In genomic region chr6:146028250-146028789, GRCh38 we compare ENCODE assay signal across 8 cellular contexts. TPM values are rescaled to one million over a fixed set of nuclear protein-coding genes. Genes with fewer than 3 reads are reported as not detected.
DNase-seq lines count a peak whose midpoint lies in the region; ATAC-seq and TF ChIP-seq lines count a peak whose summit lies in the region.

No MANE protein-coding gene starts in this region.

- H3K9me3 Mint-ChIP-seq in activated CD8-positive, alpha-beta T cell treated with anti-CD3 and anti-CD28 coated beads for 36 hours = peaks cover 2% of the 10 kb centered on the region
- peaks cover 3% of the 10 kb centered on the region for H3K9me3 Mint-ChIP-seq in natural killer cell treated with Interleukin-12 subunit alpha and Interleukin-12 subunit beta and Interleukin-15 and Interleukin-18, amount 100 ng/mL, for 72 hours

- intact Hi-C loops in activated CD8-positive, alpha-beta T cell treated with anti-CD3 and anti-CD28 coated beads for 36 hours (cut with micrococcal nuclease) = no loop called here

- no peaks in the 10 kb centered on the region for H3K79me2 ChIP-seq in ACC112 (ENCODE audit: control insufficient read depth, insufficient read depth, low read length, unreplicated experiment)

- H3K4me3 Mint-ChIP-seq in activated CD8-positive, alpha-beta T cell treated with anti-CD3 and anti-CD28 coated beads for 36 hours = no peak overlapping the region
- no peak overlapping the region for H3K4me3 Mint-ChIP-seq in natural killer cell treated with Interleukin-12 subunit alpha and Interleukin-12 subunit beta and Interleukin-15 and Interleukin-18, amount 100 ng/mL, for 72 hours

- peak in 57 of 76 experiments; percentile 5 to 75 (median 45) for DNase-seq in HUDEP-2 (lab: John Stamatoyannopoulos, UW; ENCODE audit: unreplicated experiment in 76 of 76)
- peak; percentile 47 for DNase-seq in activated CD8-positive, alpha-beta T cell treated with anti-CD3 and anti-CD28 coated beads for 36 hours
- DNase-seq in fibroblast of peridontal ligament (ENCODE audit: extremely low read depth) = peak; percentile 37
- no peak for DNase-seq in natural killer cell treated with Interleukin-12 subunit alpha and Interleukin-12 subunit beta and Interleukin-15 and Interleukin-18, amount 100 ng/mL, for 72 hours (ENCODE audit: low spot score)
- DNase-seq in NCI-H526 (lab: John Stamatoyannopoulos, UW) = no peak
- DNase-seq in OCI-M2 (lab: John Stamatoyannopoulos, UW; ENCODE audit: unreplicated experiment) = no peak

- no peak overlapping the region for H3K27ac ChIP-seq in ACC112 (ENCODE audit: low read depth, low read length)

- peaks cover 6% of the 10 kb centered on the region for H3K4me1 Mint-ChIP-seq in activated CD8-positive, alpha-beta T cell treated with anti-CD3 and anti-CD28 coated beads for 36 hours (ENCODE audit: low read depth)
- no peaks in the 10 kb centered on the region for H3K4me1 Mint-ChIP-seq in natural killer cell treated with Interleukin-12 subunit alpha and Interleukin-12 subunit beta and Interleukin-15 and Interleukin-18, amount 100 ng/mL, for 72 hours (ENCODE audit: low read depth in 2 of 2)

- ATAC-seq in GM19035 (IDR thresholded peaks at IDR 0.05; ENCODE audit: unreplicated experiment) = peak; percentile 73
- ATAC-seq in activated CD8-positive, alpha-beta T cell treated with anti-CD3 and anti-CD28 coated beads for 36 hours = peak; percentile 56
- peak; percentile 20 to 51 for ATAC-seq in natural killer cell treated with Interleukin-12 subunit alpha and Interleukin-12 subunit beta and Interleukin-15 and Interleukin-18, amount 100 ng/mL, for 72 hours

- CTCF ChIA-PET in activated CD8-positive, alpha-beta T cell treated with anti-CD3 and anti-CD28 coated beads for 36 hours (lab: Charles Lee) = interaction anchor here (1.0 kb wide), 1 partner anchor 9 kb away, joined by 3 read pairs; no protein-coding TSS in a partner anchor

- H3K36me3 Mint-ChIP-seq in activated CD8-positive, alpha-beta T cell treated with anti-CD3 and anti-CD28 coated beads for 36 hours (ENCODE audit: low read depth) = no peaks in the 10 kb centered on the region
- no peaks in the 10 kb centered on the region for H3K36me3 Mint-ChIP-seq in natural killer cell treated with Interleukin-12 subunit alpha and Interleukin-12 subunit beta and Interleukin-15 and Interleukin-18, amount 100 ng/mL, for 72 hours

- peak overlapping the region; percentile 30; the same call in 1 of the 2 replicates for H3K4me3 ChIP-seq in ACC112 (ENCODE audit: low read depth, low read length)

- H3K4me1 ChIP-seq in ACC112 (ENCODE audit: control insufficient read depth, insufficient read depth, low read length, unreplicated experiment) = no peaks in the 10 kb centered on the region

- POLR2A ChIA-PET in activated CD8-positive, alpha-beta T cell treated with anti-CD3 and anti-CD28 coated beads for 36 hours (lab: Charles Lee) = interaction anchor here (0.7 kb wide), 1 partner anchor 73 kb away, joined by 3 read pairs; no protein-coding TSS in a partner anchor

- TF ChIP-seq CTCF in activated CD8-positive, alpha-beta T cell treated with anti-CD3 and anti-CD28 coated beads for 36 hours (IDR thresholded peaks at IDR 0.05) = no peak

- no peak overlapping the region for H3K27ac Mint-ChIP-seq in activated CD8-positive, alpha-beta T cell treated with anti-CD3 and anti-CD28 coated beads for 36 hours
- H3K27ac Mint-ChIP-seq in natural killer cell treated with Interleukin-12 subunit alpha and Interleukin-12 subunit beta and Interleukin-15 and Interleukin-18, amount 100 ng/mL, for 72 hours = no peak overlapping the region

- H3K36me3 ChIP-seq in ACC112 (ENCODE audit: insufficient read depth, low read length) = no peaks in the 10 kb centered on the region

- peaks cover 94% of the 10 kb centered on the region for H3K27me3 ChIP-seq in ACC112 (ENCODE audit: insufficient read depth, low read length)

- no peak overlapping the region for H2AFZ ChIP-seq in ACC112 (ENCODE audit: low read length, unreplicated experiment)

- H3K27me3 Mint-ChIP-seq in activated CD8-positive, alpha-beta T cell treated with anti-CD3 and anti-CD28 coated beads for 36 hours = peaks cover 45% of the 10 kb centered on the region
- H3K27me3 Mint-ChIP-seq in natural killer cell treated with Interleukin-12 subunit alpha and Interleukin-12 subunit beta and Interleukin-15 and Interleukin-18, amount 100 ng/mL, for 72 hours = peaks cover 27 to 40% of the 10 kb centered on the region in 2 donors

RNA-seq across cellular contexts. Expression of gene GRM1, which starts 0.5 kb away (rescaled TPM):
- not detected for total RNA-seq in activated CD8-positive, alpha-beta T cell treated with anti-CD3 and anti-CD28 coated beads for 36 hours
- not detected for total RNA-seq in natural killer cell treated with Interleukin-12 subunit alpha and Interleukin-12 subunit beta and Interleukin-15 and Interleukin-18, amount 100 ng/mL, for 72 hours

Comparison
In these comparisons a context has a peak if more than half of its experiments do, and no peak if none do; other contexts are left out.
1. DNase-seq: peak in HUDEP-2 (57 of 76), activated CD8-positive, alpha-beta T cell treated with anti-CD3 and anti-CD28 coated beads for 36 hours (single experiment) and fibroblast of peridontal ligament (single experiment); none in natural killer cell treated with Interleukin-12 subunit alpha and Interleukin-12 subunit beta and Interleukin-15 and Interleukin-18, amount 100 ng/mL, for 72 hours (single experiment), NCI-H526 (0 of 2) and OCI-M2 (single experiment).
2. Peak in every context shown above with its lines, with median percentiles within 50 percentile points of each other: ATAC-seq.